ENCODE assay signal across 29 cellular contexts in the genomic region with DNA sequence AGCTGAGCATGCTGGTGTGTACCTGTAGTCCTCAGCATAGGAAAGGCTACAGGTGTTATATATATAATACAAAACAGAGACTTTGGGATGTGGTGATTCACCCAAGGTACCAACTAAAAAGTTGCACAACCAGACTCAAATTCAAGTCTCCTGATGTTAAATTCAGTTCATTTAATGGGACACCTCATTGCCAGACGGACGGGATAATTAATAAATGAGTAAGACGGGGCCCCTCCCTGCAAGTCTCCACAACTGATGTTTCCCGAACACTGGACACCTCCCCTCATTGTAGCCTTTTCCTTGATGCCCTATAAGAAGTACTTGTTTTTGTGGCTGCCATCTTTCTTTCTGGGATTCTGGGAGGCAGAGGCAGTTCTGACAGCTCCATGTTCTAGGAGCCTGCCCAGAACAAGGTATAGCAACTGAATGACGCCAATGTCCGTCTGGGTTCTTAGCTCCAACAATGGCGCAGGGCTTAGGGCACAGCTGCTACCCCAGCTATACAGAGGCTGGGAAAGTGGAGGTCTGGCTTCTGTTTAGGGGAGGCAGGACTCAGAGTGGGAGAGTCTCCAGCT. TPM values are rescaled to one million over a fixed set of nuclear protein-coding genes. Genes with fewer than 3 reads are reported as not detected.
"Had no signal": no experiment of that assay in that cellular context is flagged by ENCODE, and none has a peak within 500 bp of the region (broad histone marks: within the 10 kb centered on the region; RNA-seq: fewer than 3 reads in every experiment).

No MANE protein-coding gene starts in this region.

- H3K36me3 ChIP-seq: ascending aorta, MG63, Peyer's patch, SJSA1 had no signal

- H3K4me1 ChIP-seq: ascending aorta, Peyer's patch, SJSA1 had no signal

- FAIRE-seq: TTC549 had no signal

- H3K9me3 ChIP-seq: ascending aorta, MG63, Peyer's patch, SJSA1, SK-N-SH had no signal

- H3K4me2 ChIP-seq: SK-N-SH had no signal

- H3K9ac ChIP-seq: SK-N-SH had no signal

- H3K4me3 ChIP-seq: ascending aorta, MG63, Peyer's patch, SJSA1 had no signal

- DNase-seq: activated CD4-positive, alpha-beta T cell treated with anti-CD3 and anti-CD28 coated beads, Interleukin-2, amount 10 ng/mL, durations not matched to agents 24 days and 14 days; activated CD4-positive, alpha-beta T cell treated with anti-CD3 and anti-CD28 coated beads, Interleukin-2, amount 50 U/mL, for 4 hours; activated CD8-positive, alpha-beta T cell treated with anti-CD3 and anti-CD28 coated beads for 36 hours; activated gamma-delta T cell; activated naive CD4-positive, alpha-beta T cell treated with Interleukin-2 at 50 U/mL for 16 hours; activated naive CD8-positive, alpha-beta T cell treated with anti-CD3 and anti-CD28 coated beads, Interleukin-2, amount 10 ng/mL, durations not matched to agents 7 days and 5 days; activated T-cell treated with anti-CD3 and anti-CD28 coated beads, Interleukin-2, amount 50 U/mL, for 24 hours; amygdala; Karpas-422; KBM-7; MG63; MV-4-11; NCI-H1092; NCI-H1436 treated with DMSO at 0.1 percent for 48 hours; NCI-H1694 treated with DMSO at 0.1 percent for 48 hours; NCI-H2029; NCI-H2171; NCI-H510A; NCI-H526; NCI-H748 treated with DMSO at 0.1 percent for 48 hours; NK-92 treated with Interleukin-12 subunit alpha and Interleukin-12 subunit beta, amount 100 ng/mL, for 24 hours; PC-3; Peyer's patch; RPMI8226; SHP77 treated with DMSO at 0.1 percent for 48 hours; SK-N-SH had no signal

- H3K27ac ChIP-seq: ascending aorta, Peyer's patch, SJSA1 had no signal

- H3K9me2 ChIP-seq: SK-N-SH had no signal

- ATAC-seq: activated CD8-positive, alpha-beta T cell treated with anti-CD3 and anti-CD28 coated beads for 36 hours; PC-3 had no signal

- H3K27me3 ChIP-seq: ascending aorta, MG63, Peyer's patch, SJSA1 had no signal

RNA-seq across cellular contexts. Expression of a gene that starts 50.7 kb away (rescaled TPM):
- total RNA-seq: ascending aorta had no signal
